Comparison of ENCODE assay signal across 8 cellular contexts in genomic region chr17:45315583-45316270, GRCh38. TPM values are rescaled to one million over a fixed set of nuclear protein-coding genes. Genes with fewer than 3 reads are reported as not detected.
DNase-seq lines count a peak whose midpoint lies in the region; ATAC-seq, FAIRE-seq and TF ChIP-seq lines count a peak whose summit lies in the region.

No MANE protein-coding gene starts in this region.

- H3K36me3 ChIP-seq in WERI-Rb-1: peaks cover under 1% of the 10 kb centered on the region
- no peaks in the 10 kb centered on the region for H3K36me3 ChIP-seq in small intestine (ENCODE audit: control insufficient read depth in 2 of 2, insufficient read depth in 2 of 2, low read length in 2 of 2)

- peaks cover 14 to 25% of the 10 kb centered on the region in 2 donors for H3K4me1 ChIP-seq in small intestine (ENCODE audit: control insufficient read depth in 2 of 2, insufficient read depth in 1 of 2, low read depth in 1 of 2, low read length in 1 of 2)

- H3K9me3 ChIP-seq in WERI-Rb-1 (ENCODE audit: severe bottlenecking) (no peaks in the 10 kb centered on the region), small intestine (ENCODE audit: control insufficient read depth, low read depth) (no peaks in the 10 kb centered on the region)

- no peak overlapping the region for H3K27ac ChIP-seq in HL-60 (replicated peaks)
- H3K27ac ChIP-seq in WERI-Rb-1: peak overlapping the region; percentile 92
- H3K27ac ChIP-seq in small intestine (ENCODE audit: low read depth in 1 of 2, low read length in 1 of 2): peak overlapping the region; percentile 98 to 99

- no peak for TF ChIP-seq CTCF in HL-60 (IDR thresholded peaks at IDR 0.05; ENCODE audit: insufficient read depth, low read length)
- no peak for TF ChIP-seq CTCF in WERI-Rb-1 (IDR thresholded peaks at IDR 0.05; ENCODE audit: low read depth, low read length)
- TF ChIP-seq CTCF in glutamatergic neuron (IDR thresholded peaks at IDR 0.05; ENCODE audit: partially characterized antibody, unreplicated experiment): no peak

- H3K36me3 Mint-ChIP-seq in glutamatergic neuron (ENCODE audit: unreplicated experiment): no peaks in the 10 kb centered on the region

- H3K4me3 ChIP-seq in HL-60 (replicated peaks; ENCODE audit: insufficient read depth, low read length): peak overlapping the region; percentile 70
- peak overlapping the region; percentile 65 for H3K4me3 ChIP-seq in WERI-Rb-1 (ENCODE audit: low read depth, low read length)
- peak overlapping the region; percentile 82 to 87 for H3K4me3 ChIP-seq in small intestine (ENCODE audit: low read depth in 1 of 2, low read length in 2 of 2)

- H3K4me3 Mint-ChIP-seq in glutamatergic neuron (ENCODE audit: unreplicated experiment): peak overlapping the region; percentile 84

- no peak for ATAC-seq in HG02763 (IDR thresholded peaks at IDR 0.05; ENCODE audit: unreplicated experiment)
- no peak for ATAC-seq in HG02759 (IDR thresholded peaks at IDR 0.05; ENCODE audit: unreplicated experiment)
- no peak for ATAC-seq in GM21528 (IDR thresholded peaks at IDR 0.05; ENCODE audit: low FRiP score, unreplicated experiment)

- H3K27me3 Mint-ChIP-seq in glutamatergic neuron (ENCODE audit: unreplicated experiment): peaks cover 6% of the 10 kb centered on the region

- peaks cover 4% of the 10 kb centered on the region for H3K9me3 Mint-ChIP-seq in glutamatergic neuron (ENCODE audit: unreplicated experiment)

- WGBS in small intestine, 3 donors: 2 to 11% (median 4%) methylated on average over 8 of the region's 8 CpGs

- no peak for FAIRE-seq in small intestine (lab: Jason Lieb, UNC)

- H3K4me1 Mint-ChIP-seq in glutamatergic neuron (ENCODE audit: low read depth, unreplicated experiment): peaks cover 32% of the 10 kb centered on the region

- DNase-seq in HL-60 (ENCODE audit: low read depth in 1 of 2, low spot score in 1 of 2) (no peak), WERI-Rb-1 (no peak), glutamatergic neuron (no peak), small intestine (peak; percentile 60)
- no peak for DNase-seq in activated CD4-positive, CD25-positive, alpha-beta regulatory T cell treated with anti-CD3 and anti-CD28 coated beads, Interleukin-2, amount 50 U/mL, for 72 hours

- H3K27me3 ChIP-seq in HL-60 (ENCODE audit: insufficient read depth, poor library complexity, severe bottlenecking) (no peaks in the 10 kb centered on the region), WERI-Rb-1 (ENCODE audit: insufficient read depth, low read depth, severe bottlenecking) (no peaks in the 10 kb centered on the region), small intestine (ENCODE audit: control insufficient read depth in 2 of 2, insufficient read depth in 2 of 2, low read length in 2 of 2) (no peaks in the 10 kb centered on the region)

- H3K27ac Mint-ChIP-seq in glutamatergic neuron (ENCODE audit: unreplicated experiment): peak overlapping the region; percentile 86

RNA-seq across cellular contexts. Expression of gene MAP3K14, which starts 1.1 kb away (rescaled TPM):
- total RNA-seq in glutamatergic neuron (ENCODE audit: unreplicated experiment): 5.7 TPM
- 10 to 100 TPM; 10.8 to 19.2 (median 11.3) TPM for polyA plus RNA-seq in small intestine

RNA-seq across cellular contexts. Expression of gene SPATA32, which starts 53.8 kb away (rescaled TPM):
- total RNA-seq in glutamatergic neuron (ENCODE audit: unreplicated experiment): not detected
- polyA plus RNA-seq in small intestine: under 1 TPM in 1 of 3 donors, not detected in 2; 0.04 TPM
